9 cellular contexts compared by ENCODE assay signal in the genomic region with DNA sequence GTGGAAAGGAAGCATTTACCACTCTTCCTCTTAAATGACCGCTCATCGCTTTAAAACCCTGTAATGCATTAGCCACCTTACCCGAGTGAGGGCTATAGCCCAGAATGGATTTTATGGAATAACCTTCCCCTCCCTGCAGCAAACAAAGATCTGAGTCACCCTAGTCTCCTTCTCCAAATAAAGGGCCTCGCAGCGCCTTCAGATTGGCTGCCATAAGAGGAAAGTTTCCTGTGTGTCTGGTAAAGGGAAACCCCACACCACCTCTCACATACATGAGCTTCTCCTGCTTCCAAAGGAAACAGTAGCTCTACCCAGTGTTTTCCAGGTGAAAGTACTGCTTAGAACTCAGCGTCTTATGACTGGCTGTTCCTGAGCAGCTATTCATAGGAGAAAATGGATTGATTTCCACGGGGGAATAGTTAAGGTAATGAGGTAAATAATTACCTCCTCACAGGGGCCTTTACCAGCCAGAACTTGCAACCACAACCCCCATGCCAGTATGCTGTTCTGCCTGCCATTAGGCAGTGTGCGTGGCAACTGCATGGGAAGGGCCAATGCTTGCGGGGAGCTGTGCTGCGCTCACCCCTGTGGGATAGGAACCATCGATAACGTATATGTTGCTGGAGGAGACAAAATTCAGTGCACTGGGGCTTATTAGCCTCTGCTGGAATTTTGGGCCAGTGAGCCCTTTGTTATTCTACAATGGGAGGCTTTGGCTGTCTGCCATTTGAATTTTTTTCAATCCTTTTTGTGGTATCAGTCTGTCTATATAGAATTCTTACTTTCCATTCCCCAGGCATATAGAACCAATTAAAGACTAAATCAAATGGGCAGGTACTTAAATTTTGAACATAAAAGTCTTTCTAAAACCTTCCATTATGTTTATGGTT. TPM values are rescaled to one million over a fixed set of nuclear protein-coding genes. Genes with fewer than 3 reads are reported as not detected.
DNase-seq lines count a peak whose midpoint lies in the region; TF ChIP-seq lines count a peak whose summit lies in the region.
"Had no signal": no experiment of that assay in that cellular context is flagged by ENCODE, and none has a peak within 500 bp of the region (broad histone marks: within the 10 kb centered on the region; RNA-seq: fewer than 3 reads in every experiment).

No MANE protein-coding gene starts in this region.

- H3K9ac ChIP-seq in stomach smooth muscle (ENCODE audit: low read length in 2 of 2) (peak overlapping the region; percentile 36), trophoblast cell (ENCODE audit: low read length) (no peak overlapping the region)

- no peak overlapping the region for H2AFZ ChIP-seq in trophoblast cell (ENCODE audit: insufficient read depth, low read length, poor library complexity)

- H4K91ac ChIP-seq in trophoblast cell (ENCODE audit: low read depth, low read length): no peak overlapping the region

- H3K9me3 Mint-ChIP-seq in HFFc6: no peaks in the 10 kb centered on the region

- no peak overlapping the region for H2BK12ac ChIP-seq in trophoblast cell (ENCODE audit: low read length)

- no peak overlapping the region for H3K23ac ChIP-seq in trophoblast cell (ENCODE audit: low read length)

- H3K4me3 ChIP-seq in brain microvascular endothelial cell (ENCODE audit: low read depth, low read length) (no peak overlapping the region), kidney epithelial cell (ENCODE audit: low read depth, low read length) (no peak overlapping the region), stomach smooth muscle (ENCODE audit: low read length in 2 of 2) (peak overlapping the region; percentile 9 to 40), trophoblast cell (ENCODE audit: low read depth, low read length) (no peak overlapping the region)

- H3K4me1 Mint-ChIP-seq in HFFc6 (ENCODE audit: low read depth): peaks cover 35% of the 10 kb centered on the region

- H2AK5ac ChIP-seq in trophoblast cell (ENCODE audit: low read length): no peak overlapping the region

- H3K27me3 Mint-ChIP-seq in HFFc6 (ENCODE audit: insufficient read depth): no peaks in the 10 kb centered on the region

- peak overlapping the region; percentile 61 for H3K4me3 Mint-ChIP-seq in HFFc6

- H3K36me3 ChIP-seq in brain microvascular endothelial cell (replicated peaks) (peaks cover 40% of the 10 kb centered on the region), kidney epithelial cell (ENCODE audit: control insufficient read depth, insufficient read depth, low read length) (peaks cover 9% of the 10 kb centered on the region), stomach smooth muscle (ENCODE audit: control insufficient read depth in 2 of 2, insufficient read depth in 2 of 2, low read length in 2 of 2) (peaks cover 36 to 43% of the 10 kb centered on the region in 2 donors), trophoblast cell (ENCODE audit: control insufficient read depth in 1 of 2, insufficient read depth in 2 of 2, low read length in 2 of 2) (peaks cover 29 to 41% of the 10 kb centered on the region in 2 experiments)

- H3K27me3 ChIP-seq in brain microvascular endothelial cell (replicated peaks): no peaks in the 10 kb centered on the region
- no peaks in the 10 kb centered on the region for H3K27me3 ChIP-seq in kidney epithelial cell (ENCODE audit: control insufficient read depth, insufficient read depth, low read length)
- H3K27me3 ChIP-seq in stomach smooth muscle (ENCODE audit: control insufficient read depth in 1 of 2, insufficient read depth in 2 of 2, low read length in 2 of 2): no peaks in the 10 kb centered on the region
- H3K27me3 ChIP-seq in trophoblast cell (ENCODE audit: insufficient read depth, low read length): no peaks in the 10 kb centered on the region

- TF ChIP-seq CTCF in HFFc6 (IDR thresholded peaks at IDR 0.05) (no peak), brain microvascular endothelial cell (IDR thresholded peaks at IDR 0.05; ENCODE audit: low read depth, low read length, missing control alignments) (no peak), kidney epithelial cell (IDR thresholded peaks at IDR 0.05; ENCODE audit: insufficient read depth, low read length, poor library complexity, severe bottlenecking) (no peak)

- WGBS in trophoblast cell (ENCODE audit: extremely low coverage, insufficient coverage, insufficient read length): no CpG with 5 or more reads among the region's 12 CpGs

- no peak overlapping the region for H2BK5ac ChIP-seq in trophoblast cell (ENCODE audit: low read depth, low read length, poor library complexity)

- H3K27ac ChIP-seq in brain microvascular endothelial cell (peak overlapping the region; percentile 57), stomach smooth muscle (ENCODE audit: low read length) (peak overlapping the region; percentile 82), trophoblast cell (ENCODE audit: low read depth, low read length) (no peak overlapping the region)

- no peaks in the 10 kb centered on the region for H3K9me3 ChIP-seq in stomach smooth muscle (ENCODE audit: control insufficient read depth in 2 of 2, low read length in 2 of 2)
- H3K9me3 ChIP-seq in trophoblast cell (ENCODE audit: insufficient read depth, low read depth, low read length): no peaks in the 10 kb centered on the region

- H3K27ac Mint-ChIP-seq in HFFc6: peak overlapping the region; percentile 74

- no peak overlapping the region for H3K18ac ChIP-seq in trophoblast cell (ENCODE audit: low read length)

- H3K4me2 ChIP-seq in trophoblast cell (ENCODE audit: low read length): no peak overlapping the region

- in situ Hi-C loops in brain microvascular endothelial cell (cut with HindIII; ENCODE audit: low pct_ligation_motif_present, low sequenced_read_pairs): no loop called here

- no peaks in the 10 kb centered on the region for H3K79me1 ChIP-seq in trophoblast cell (ENCODE audit: low read length)

- no peak overlapping the region for H4K8ac ChIP-seq in trophoblast cell (ENCODE audit: low read depth, low read length)

- no peak overlapping the region for H3K14ac ChIP-seq in trophoblast cell (ENCODE audit: low read length)

- no peak overlapping the region for H3K4ac ChIP-seq in trophoblast cell (ENCODE audit: low read depth, low read length)

- H3K4me1 ChIP-seq in stomach smooth muscle (ENCODE audit: control insufficient read depth, insufficient read depth, low read length) (peaks cover 21% of the 10 kb centered on the region), trophoblast cell (ENCODE audit: control insufficient read depth in 1 of 2, insufficient read depth in 2 of 2, low read length in 2 of 2) (no peaks in the 10 kb centered on the region)

- H4K12ac ChIP-seq in trophoblast cell (ENCODE audit: low read depth, low read length): no peak overlapping the region

- no peaks in the 10 kb centered on the region for H3K79me2 ChIP-seq in trophoblast cell (ENCODE audit: control insufficient read depth, insufficient read depth, low read length, poor library complexity)

- peaks cover 41% of the 10 kb centered on the region for H3K36me3 Mint-ChIP-seq in HFFc6 (ENCODE audit: low read depth)

- DNase-seq in HFFc6: peak; percentile 57
- peak; percentile 66 for DNase-seq in brain microvascular endothelial cell
- peak; percentile 54 for DNase-seq in kidney epithelial cell (ENCODE audit: low read depth)
- no peak for DNase-seq in NCI-H1105 treated with DMSO at 0.1 percent for 48 hours (lab: John Stamatoyannopoulos, UW)
- no peak for DNase-seq in effector CD4-positive, alpha-beta T cell
- DNase-seq in trophoblast cell: no peak
- DNase-seq in GM19238 (ENCODE audit: insufficient read length, low spot score): no peak
- DNase-seq: activated naive CD4-positive, alpha-beta T cell treated with anti-CD3 and anti-CD28 coated beads, Interleukin-2, amount 50 U/mL, for 16 hours had no signal

- no peak overlapping the region for H2BK120ac ChIP-seq in trophoblast cell (ENCODE audit: insufficient read depth, low read length, poor library complexity)

RNA-seq across cellular contexts. Expression of gene PPP2R1B, which starts 47.5 kb away (rescaled TPM):
- 10 to 100 TPM; 41.6 to 50.9 (median 44.3) TPM for total RNA-seq in HFFc6 (2021; fragmentation: NEBNext Ultra II Directional; extraction: Animal tissue kit (Norgen Biotek cat#: 25700))
- 27.9 and 34.5 TPM in 2 replicates for total RNA-seq in kidney epithelial cell
- 17.9 and 18.6 TPM in 2 replicates for polyA plus RNA-seq in trophoblast cell (2013)

Comparison
In these comparisons a context has a peak if more than half of its experiments do, and no peak if none do; other contexts are left out.
1. DNase-seq: peak in HFFc6 (single experiment), brain microvascular endothelial cell (single experiment) and kidney epithelial cell (single experiment); none in NCI-H1105 treated with DMSO at 0.1 percent for 48 hours (single experiment), effector CD4-positive, alpha-beta T cell (single experiment), trophoblast cell (0 of 2) and GM19238 (single experiment).
2. H3K4me3 ChIP-seq: peak in stomach smooth muscle (2 of 2); none in brain microvascular endothelial cell (single experiment), kidney epithelial cell (single experiment) and trophoblast cell (single experiment).